In genomic region chr11:131229221-131229620, GRCh38 we compare ENCODE assay signal across 1 cellular context.
TF ChIP-seq lines count a peak whose summit lies in the region.

No MANE protein-coding gene starts in this region.

TF ChIP-seq in GM23338, 12 proteins besides CTCF, POLR2A, EP300 and RAD21 (continued from another document):
- no peak for TF ChIP-seq ETS1 (IDR thresholded peaks at IDR 0.05)
- TF ChIP-seq EZH2 (IDR thresholded peaks at IDR 0.05; ENCODE audit: low read depth, unreplicated experiment): no peak
